ENCODE assay signal across 16 cellular contexts in genomic region chr1:100907887-100908286, GRCh38.
"Had no signal": no experiment of that assay in that cellular context is flagged by ENCODE, and none has a peak within 500 bp of the region (broad histone marks: within the 10 kb centered on the region; RNA-seq: fewer than 3 reads in every experiment).

No MANE protein-coding gene starts in this region.

- H3K27me3 Mint-ChIP-seq: activated CD4-positive, alpha-beta T cell treated with anti-CD3 and anti-CD28 coated beads, Interleukin-2, amount 10 ng/mL, durations not matched to agents 24 days and 14 days had no signal

- H3K4me3 ChIP-seq: coronary artery, gastrocnemius medialis, left lung, right atrium auricular region, transverse colon had no signal

- H3K27me3 ChIP-seq: gastrocnemius medialis, left lung, neutrophil, right atrium auricular region, transverse colon had no signal

- DNase-seq: activated CD4-positive, alpha-beta T cell treated with anti-CD3 and anti-CD28 coated beads, Interleukin-2, amount 10 ng/mL, durations not matched to agents 24 days and 14 days; activated effector memory CD4-positive, alpha-beta T cell treated with anti-CD3 and anti-CD28 coated beads, Interleukin-2, amount 50 U/mL, for 16 hours; activated T-cell treated with anti-CD3 and anti-CD28 coated beads for 4 hours; effector CD4-positive, alpha-beta T cell; gastrocnemius medialis; islet precursor cell; left lung; mesendoderm; posterior cingulate gyrus; SK-N-SH; small intestine; substantia nigra; transverse colon had no signal

- H3K27ac Mint-ChIP-seq: activated CD4-positive, alpha-beta T cell treated with anti-CD3 and anti-CD28 coated beads, Interleukin-2, amount 10 ng/mL, durations not matched to agents 24 days and 14 days had no signal

- H3K4me3 Mint-ChIP-seq: activated CD4-positive, alpha-beta T cell treated with anti-CD3 and anti-CD28 coated beads, Interleukin-2, amount 10 ng/mL, durations not matched to agents 24 days and 14 days had no signal

- H3K4me2 ChIP-seq: SK-N-SH had no signal

- H3K27ac ChIP-seq: coronary artery, gastrocnemius medialis, left lung, neutrophil, right atrium auricular region, transverse colon had no signal

- H3K9ac ChIP-seq: SK-N-SH had no signal

- H3K9me3 ChIP-seq: gastrocnemius medialis, left lung, neutrophil, right atrium auricular region, SK-N-SH had no signal

- H3K9me3 Mint-ChIP-seq: activated CD4-positive, alpha-beta T cell treated with anti-CD3 and anti-CD28 coated beads, Interleukin-2, amount 10 ng/mL, durations not matched to agents 24 days and 14 days had no signal

- H3K4me1 ChIP-seq: gastrocnemius medialis, right atrium auricular region, transverse colon had no signal
